ENCODE assay signal across 8 cellular contexts in genomic region chr1:224333309-224333926, GRCh38. TPM values are rescaled to one million over a fixed set of nuclear protein-coding genes. Genes with fewer than 3 reads are reported as not detected.
A peak's percentile ranks its signal among the peaks of the same experiment; 100 is the strongest.
DNase-seq lines count a peak whose midpoint lies in the region; ATAC-seq, FAIRE-seq and TF ChIP-seq lines count a peak whose summit lies in the region.

No MANE protein-coding gene starts in this region.

- TF ChIP-seq POLR2A in A549 (IDR thresholded peaks at IDR 0.05; ENCODE audit: low read length) = no peak

- no peak overlapping the region for H3K4me3 Mint-ChIP-seq in mesothelial cell of epicardium

- H3K27ac Mint-ChIP-seq in mesothelial cell of epicardium = no peak overlapping the region

- CTCF ChIA-PET in A549 (lab: Yijun Ruan, JAX) = interaction anchor here (0.6 to 4.7 kb wide), 28 partner anchors 9 to 219 kb away, joined by 3 to 38 read pairs (median 4); partner anchors contain the start of gene FBXO28

- H3K36me3 ChIP-seq in H7 (replicated peaks; ENCODE audit: control insufficient read depth, insufficient read depth, low read length) = no peaks in the 10 kb centered on the region

- no peaks in the 10 kb centered on the region for H3K9me3 Mint-ChIP-seq in mesothelial cell of epicardium

- ATAC-seq in A549 = peak; percentile 46 to 63; a peak in 5 of 6 replicates

- peak in 1 of 2 experiments; percentile 71 for DNase-seq in A549 (ENCODE audit: low read depth in 1 of 2, low spot score in 1 of 2)
- peak; percentile 71 for DNase-seq in G401 (ENCODE audit: low spot score)
- DNase-seq in H7 = peak; percentile 28
- DNase-seq in LoVo (ENCODE audit: low spot score) = peak; percentile 67
- peak; percentile 81 for DNase-seq in RKO (ENCODE audit: low spot score)
- peak; percentile 79 for DNase-seq in dermis blood vessel endothelial cell
- DNase-seq in mesothelial cell of epicardium (ENCODE audit: low spot score in 2 of 2, unreplicated experiment in 2 of 2) = no peak
- DNase-seq in occipital lobe (lab: John Stamatoyannopoulos, UW) = no peak

- H3K4me2 ChIP-seq in A549 = peak overlapping the region; percentile 8; the same call in 1 of the 3 replicates

- TF ChIP-seq EP300 in A549 (IDR thresholded peaks at IDR 0.05) = no peak

- H3K4me1 ChIP-seq in A549 = peaks cover 11% of the 10 kb centered on the region

- in situ Hi-C loops in G401 (cut with HindIII; ENCODE audit: low sequenced_read_pairs) = no loop called here

- POLR2A ChIA-PET in A549 (lab: Yijun Ruan, JAX) = interaction anchor here (0.5 kb wide), 1 partner anchor 214 kb away, joined by 4 read pairs; no protein-coding TSS in a partner anchor

- peak; percentile 81 to 87 for TF ChIP-seq RAD21 in A549 (conservative IDR thresholded peaks at IDR 0.05 in 1 of 2, IDR thresholded peaks at IDR 0.05 in 1 of 2)

- no peak overlapping the region for H3K27ac ChIP-seq in A549

- peak; percentile 13 for FAIRE-seq in A549 (lab: Jason Lieb, UNC)

- TF ChIP-seq CTCF in A549 (IDR thresholded peaks at IDR 0.05) = peak; percentile 86
- peak; percentile 65 for TF ChIP-seq CTCF in mesothelial cell of epicardium (IDR thresholded peaks at IDR 0.05; ENCODE audit: unreplicated experiment)

- no peaks in the 10 kb centered on the region for H3K9me3 ChIP-seq in A549

- H3K36me3 Mint-ChIP-seq in mesothelial cell of epicardium = no peaks in the 10 kb centered on the region

- H3K4me1 Mint-ChIP-seq in mesothelial cell of epicardium = peaks cover 19% of the 10 kb centered on the region

- no peak overlapping the region for H3K4me3 ChIP-seq in A549
- no peak overlapping the region for H3K4me3 ChIP-seq in H7 (ENCODE audit: insufficient read depth, low read depth, low read length)

- under 1% methylated on average over 3 of the region's 3 CpGs for WGBS in A549 (ENCODE audit: missing lambda C conversion rate)

- H3K27me3 ChIP-seq in H7 (ENCODE audit: control insufficient read depth, insufficient read depth, low read length) = no peaks in the 10 kb centered on the region

- H3K27me3 Mint-ChIP-seq in mesothelial cell of epicardium (ENCODE audit: low read depth) = no peaks in the 10 kb centered on the region

TF ChIP-seq in A549, 52 proteins besides CTCF, POLR2A, EP300 and RAD21:
- TF ChIP-seq PHF8 (IDR thresholded peaks at IDR 0.05; ENCODE audit: borderline replicate concordance, low read depth) = no peak
- 0 out of 4 replicates have a peak, but pooled peaks of 1 of the 2 experiments have one; percentile 11 for TF ChIP-seq CEBPB (IDR thresholded peaks at IDR 0.05)
- TF ChIP-seq SMC3 (IDR thresholded peaks at IDR 0.05) = peak; percentile 64
- no peak for TF ChIP-seq NFE2L2 (conservative IDR thresholded peaks at IDR 0.05; ENCODE audit: low read length)
- TF ChIP-seq CBX2 (IDR thresholded peaks at IDR 0.05; ENCODE audit: borderline replicate concordance, low read depth) = no peak

RNA-seq across cellular contexts. Expression of gene NVL, which starts 3.4 kb away (rescaled TPM):
- polyA plus RNA-seq in A549 (2011; rRNA removed) (20.7 and 28.6 TPM in 2 replicates), A549 (2017; fragmentation: RNase III; extraction: RNeasy Plus Mini Kit Qiagen cat#74134 plus additional on column Dnase treatment) (21.9 to 23.2 TPM (median 22.3 TPM) in 3 replicates)
- polyA plus RNA-seq in A549 (2012; cell fraction: cytosol; rRNA removed) = 11.6 and 12.3 TPM in 2 replicates
- polyA plus RNA-seq in A549 (2012; cell fraction: nucleus; rRNA removed) = 14.2 and 22.5 TPM in 2 replicates
- polyA minus RNA-seq in A549 (2011; rRNA and poly(A)+ RNA removed) = 14.7 and 16.7 TPM in 2 replicates
- total RNA-seq in G401 (2014; rRNA removed; shearing (Covaris generic)) = 81.5 and 102 TPM in 2 replicates
- 49.3 and 60.3 TPM in 2 replicates for total RNA-seq in H7 (2014; rRNA removed; shearing (Covaris generic))
- total RNA-seq in dermis blood vessel endothelial cell (31.0 and 38.2 TPM in 2 replicates), mesothelial cell of epicardium (35.9 to 39.4 TPM (median 38.0 TPM) in 3 replicates), occipital lobe (36.0 TPM)

RNA-seq across cellular contexts. Expression of gene CNIH4, which starts 23.3 kb away (rescaled TPM):
- 102 and 124 TPM in 2 replicates for polyA plus RNA-seq in A549 (2011; rRNA removed)
- polyA plus RNA-seq in A549 (2012; cell fraction: cytosol; rRNA removed) = 46.4 and 58.0 TPM in 2 replicates
- 25.9 and 33.0 TPM in 2 replicates for polyA plus RNA-seq in A549 (2012; cell fraction: nucleus; rRNA removed)
- 98.6 to 104 TPM (median 104 TPM) in 3 replicates for polyA plus RNA-seq in A549 (2017; fragmentation: RNase III; extraction: RNeasy Plus Mini Kit Qiagen cat#74134 plus additional on column Dnase treatment)
- polyA minus RNA-seq in A549 (2011; rRNA and poly(A)+ RNA removed) = 42.3 and 43.4 TPM in 2 replicates
- 110 and 140 TPM in 2 replicates for total RNA-seq in G401 (2014; rRNA removed; shearing (Covaris generic))
- 96.1 and 112 TPM in 2 replicates for total RNA-seq in H7 (2014; rRNA removed; shearing (Covaris generic))
- 80.3 and 82.5 TPM in 2 replicates for total RNA-seq in dermis blood vessel endothelial cell
- 39.6 to 40.2 TPM (median 39.6 TPM) in 3 replicates for total RNA-seq in mesothelial cell of epicardium
- total RNA-seq in occipital lobe = 34.2 TPM

Comparison
In these comparisons a context has a peak if more than half of its experiments do, and no peak if none do; other contexts are left out.
1. DNase-seq: peak in G401 (single experiment), H7 (single experiment), LoVo (single experiment), RKO (single experiment) and dermis blood vessel endothelial cell (single experiment); none in mesothelial cell of epicardium (0 of 2) and occipital lobe (single experiment).